31 cellular contexts compared by ENCODE assay signal in genomic region chr6:147053311-147053921, GRCh38.
DNase-seq lines count a peak whose midpoint lies in the region; ATAC-seq, FAIRE-seq and TF ChIP-seq lines count a peak whose summit lies in the region.
"Had no signal": no experiment of that assay in that cellular context is flagged by ENCODE, and none has a peak within 500 bp of the region (broad histone marks: within the 10 kb centered on the region; RNA-seq: fewer than 3 reads in every experiment).

No MANE protein-coding gene starts in this region.

- H3F3A ChIP-seq in neural progenitor cell (ENCODE audit: low read depth) = no peaks in the 10 kb centered on the region

- H3K36me3 ChIP-seq in HUES6 (ENCODE audit: control insufficient read depth, insufficient read depth, low read length) (no peaks in the 10 kb centered on the region), neural progenitor cell (no peaks in the 10 kb centered on the region), small intestine (ENCODE audit: control insufficient read depth in 2 of 2, insufficient read depth in 2 of 2, low read length in 2 of 2) (no peaks in the 10 kb centered on the region)
- H3K36me3 ChIP-seq: BLaER1 treated with 17β-estradiol and CSF1 and Interleukin-3, amounts not matched to agents 10 nM and 100 nM; esophagus muscularis mucosa; gastroesophageal sphincter; left lung had no signal

- H3K4me1 ChIP-seq in HUES6 (ENCODE audit: control insufficient read depth, insufficient read depth, low read length) (peaks cover 9% of the 10 kb centered on the region; the same call in 1 of the 2 replicates), foreskin keratinocyte (no peaks in the 10 kb centered on the region), neural progenitor cell (peaks cover 11% of the 10 kb centered on the region), small intestine (ENCODE audit: control insufficient read depth in 2 of 2, insufficient read depth in 1 of 2, low read depth in 1 of 2, low read length in 1 of 2) (no peaks in the 10 kb centered on the region)
- H3K4me1 ChIP-seq: BLaER1 treated with 17β-estradiol and CSF1 and Interleukin-3, amounts not matched to agents 10 nM and 100 nM; esophagus muscularis mucosa; gastroesophageal sphincter; left lung had no signal

- no peak overlapping the region for H3K9ac ChIP-seq in HUES6 (ENCODE audit: low read length)
- H3K9ac ChIP-seq in neural progenitor cell = no peak overlapping the region
- H3K9ac ChIP-seq: BLaER1 treated with 17β-estradiol and CSF1 and Interleukin-3, amounts not matched to agents 10 nM and 100 nM had no signal

- no peaks in the 10 kb centered on the region for H4K20me1 ChIP-seq in neural progenitor cell (ENCODE audit: low read depth)
- H4K20me1 ChIP-seq: BLaER1 treated with 17β-estradiol and CSF1 and Interleukin-3, amounts not matched to agents 10 nM and 100 nM had no signal

- H3K79me2 ChIP-seq in neural progenitor cell (ENCODE audit: low read depth) = no peaks in the 10 kb centered on the region

- H3K27me3 ChIP-seq in HUES6 (ENCODE audit: control insufficient read depth, insufficient read depth, low read length) (no peaks in the 10 kb centered on the region), foreskin keratinocyte (peaks cover 5% of the 10 kb centered on the region), neural progenitor cell (no peaks in the 10 kb centered on the region), small intestine (ENCODE audit: control insufficient read depth in 2 of 2, insufficient read depth in 2 of 2, low read length in 2 of 2) (no peaks in the 10 kb centered on the region)
- H3K27me3 ChIP-seq: BLaER1 treated with 17β-estradiol and CSF1 and Interleukin-3, amounts not matched to agents 10 nM and 100 nM; esophagus muscularis mucosa; gastroesophageal sphincter; left lung had no signal

- ATAC-seq in foreskin keratinocyte = peak; percentile 23
- no peak for ATAC-seq in GM19351 (IDR thresholded peaks at IDR 0.05; ENCODE audit: unreplicated experiment)
- ATAC-seq in stimulated activated memory B cell treated with anti-CD40 and anti-IgM and Interleukin-4, amounts not matched to agents 10 μg/mL and 1 μg/mL and 100 μg/mL, for 72 hours = no peak
- ATAC-seq: gastroesophageal sphincter, GM12878, left lung, right cardiac atrium had no signal

- no peak for FAIRE-seq in small intestine (lab: Jason Lieb, UNC)
- FAIRE-seq: GM12878 had no signal

- no peak overlapping the region for H3K27ac Mint-ChIP-seq in neural progenitor cell
- H3K27ac Mint-ChIP-seq in stimulated activated memory B cell treated with anti-CD40 and anti-IgM and Interleukin-4, amounts not matched to agents 10 μg/mL and 1 μg/mL and 100 μg/mL, for 72 hours = no peak overlapping the region
- H3K27ac Mint-ChIP-seq: activated T-helper 2 cell treated with anti-CD3 and anti-CD28 coated beads, Interferon-gamma antibody, Interleukin-2, Interleukin-4, amounts not matched to agents 10 μg/mL and 5 μg/mL and 100 μg/mL, durations not matched to agents 14 hours and 24 hours and 36 hours; brain; IgD-negative memory B cell; stimulated activated naive CD8-positive, alpha-beta T cell treated with anti-CD3 and anti-CD28 coated beads, Interleukin-15, amount 100 ng/mL, for 72 hours had no signal

- H3K4me2 ChIP-seq in neural progenitor cell = no peak overlapping the region
- H3K4me2 ChIP-seq: BLaER1 treated with 17β-estradiol and CSF1 and Interleukin-3, amounts not matched to agents 10 nM and 100 nM had no signal

- H3K36me3 Mint-ChIP-seq in neural progenitor cell = no peaks in the 10 kb centered on the region
- no peaks in the 10 kb centered on the region for H3K36me3 Mint-ChIP-seq in stimulated activated memory B cell treated with anti-CD40 and anti-IgM and Interleukin-4, amounts not matched to agents 10 μg/mL and 1 μg/mL and 100 μg/mL, for 72 hours
- H3K36me3 Mint-ChIP-seq: brain, IgD-negative memory B cell had no signal

- H2AFZ ChIP-seq in neural progenitor cell (replicated peaks) = no peak overlapping the region

- peak; percentile 44 to 85 for DNase-seq in NCI-H524 (lab: John Stamatoyannopoulos, UW)
- DNase-seq in foreskin keratinocyte = no peak
- DNase-seq in neural progenitor cell (ENCODE audit: low spot score) = peak; percentile 62
- DNase-seq in small intestine = no peak
- DNase-seq: activated CD4-positive, alpha-beta T cell treated with anti-CD3 and anti-CD28 coated beads for 4 hours; activated naive CD4-positive, alpha-beta T cell treated with anti-CD3 and anti-CD28 coated beads, Interleukin-2, amount 50 U/mL, for 16 hours; activated T-cell treated with anti-CD3 and anti-CD28 coated beads for 4 hours; dermis blood vessel endothelial cell; islet precursor cell; left lung; NCI-H1092 treated with DMSO at 0.1 percent for 48 hours; NCI-H187 treated with DMSO at 0.1 percent for 48 hours; NCI-H2227 treated with DMSO at 0.1 percent for 48 hours; posterior cingulate gyrus; right cardiac atrium; SIG-M5; stimulated activated CD4-positive, alpha-beta T cell treated with anti-CD3 and anti-CD28 coated beads, Interleukin-1b, Interleukin-23, amount 100 ng/mL, for 48 hours; stimulated activated CD8-positive, alpha-beta memory T cell treated with anti-CD3 and anti-CD28 coated beads, Interleukin-4, amount 100 ng/mL, for 48 hours; stimulated activated naive CD8-positive, alpha-beta T cell treated with anti-CD3 and anti-CD28 coated beads, Interleukin-15, amount 100 ng/mL, for 72 hours; T1000 had no signal

- no peak overlapping the region for H3K4me3 Mint-ChIP-seq in neural progenitor cell
- no peak overlapping the region for H3K4me3 Mint-ChIP-seq in stimulated activated memory B cell treated with anti-CD40 and anti-IgM and Interleukin-4, amounts not matched to agents 10 μg/mL and 1 μg/mL and 100 μg/mL, for 72 hours
- H3K4me3 Mint-ChIP-seq: brain; IgD-negative memory B cell; stimulated activated naive CD8-positive, alpha-beta T cell treated with anti-CD3 and anti-CD28 coated beads, Interleukin-15, amount 100 ng/mL, for 72 hours had no signal

- no peaks in the 10 kb centered on the region for H3K9me3 ChIP-seq in HUES6 (ENCODE audit: control insufficient read depth, insufficient read depth, low read depth, low read length)
- H3K9me3 ChIP-seq in neural progenitor cell (ENCODE audit: low read depth) = no peaks in the 10 kb centered on the region
- no peaks in the 10 kb centered on the region for H3K9me3 ChIP-seq in small intestine (ENCODE audit: control insufficient read depth, low read depth)
- H3K9me3 ChIP-seq: BLaER1 treated with 17β-estradiol and CSF1 and Interleukin-3, amounts not matched to agents 10 nM and 100 nM; esophagus muscularis mucosa; gastroesophageal sphincter; left lung had no signal

- WGBS in small intestine, 3 donors = 93 to 96% (median 94%) methylated on average over 2 of the region's 2 CpGs

- H3K4me3 ChIP-seq in HUES6 (ENCODE audit: low read depth, low read length) = no peak overlapping the region
- H3K4me3 ChIP-seq in neural progenitor cell = no peak overlapping the region
- H3K4me3 ChIP-seq in small intestine (ENCODE audit: low read depth in 1 of 2, low read length in 2 of 2) = no peak overlapping the region
- H3K4me3 ChIP-seq: BLaER1 treated with 17β-estradiol and CSF1 and Interleukin-3, amounts not matched to agents 10 nM and 100 nM; esophagus muscularis mucosa; gastroesophageal sphincter; GM12878; left lung had no signal

- H3K9me3 Mint-ChIP-seq in neural progenitor cell = no peaks in the 10 kb centered on the region
- H3K9me3 Mint-ChIP-seq in stimulated activated memory B cell treated with anti-CD40 and anti-IgM and Interleukin-4, amounts not matched to agents 10 μg/mL and 1 μg/mL and 100 μg/mL, for 72 hours = no peaks in the 10 kb centered on the region
- H3K9me3 Mint-ChIP-seq: activated T-helper 2 cell treated with anti-CD3 and anti-CD28 coated beads, Interferon-gamma antibody, Interleukin-2, Interleukin-4, amounts not matched to agents 10 μg/mL and 5 μg/mL and 100 μg/mL, durations not matched to agents 14 hours and 24 hours and 36 hours; stimulated activated naive CD8-positive, alpha-beta T cell treated with anti-CD3 and anti-CD28 coated beads, Interleukin-15, amount 100 ng/mL, for 72 hours had no signal

- peaks cover 6% of the 10 kb centered on the region for H3K27me3 Mint-ChIP-seq in neural progenitor cell (ENCODE audit: insufficient read depth, low read depth)
- H3K27me3 Mint-ChIP-seq in stimulated activated memory B cell treated with anti-CD40 and anti-IgM and Interleukin-4, amounts not matched to agents 10 μg/mL and 1 μg/mL and 100 μg/mL, for 72 hours = no peaks in the 10 kb centered on the region
- H3K27me3 Mint-ChIP-seq: brain; IgD-negative memory B cell; stimulated activated naive CD8-positive, alpha-beta T cell treated with anti-CD3 and anti-CD28 coated beads, Interleukin-15, amount 100 ng/mL, for 72 hours had no signal

- H3K27ac ChIP-seq in HUES6 (ENCODE audit: low read depth, low read length) (peak overlapping the region; percentile 30), foreskin keratinocyte (no peak overlapping the region), neural progenitor cell (no peak overlapping the region), small intestine (ENCODE audit: low read depth in 1 of 2, low read length in 1 of 2) (no peak overlapping the region)
- H3K27ac ChIP-seq: BLaER1 treated with 17β-estradiol and CSF1 and Interleukin-3, amounts not matched to agents 10 nM and 100 nM; esophagus muscularis mucosa; gastroesophageal sphincter; left lung; VCaP had no signal

- H3K4me1 Mint-ChIP-seq in neural progenitor cell = no peaks in the 10 kb centered on the region
- H3K4me1 Mint-ChIP-seq in stimulated activated memory B cell treated with anti-CD40 and anti-IgM and Interleukin-4, amounts not matched to agents 10 μg/mL and 1 μg/mL and 100 μg/mL, for 72 hours = no peaks in the 10 kb centered on the region
- H3K4me1 Mint-ChIP-seq: IgD-negative memory B cell had no signal

- TF ChIP-seq CTCF in foreskin keratinocyte (conservative IDR thresholded peaks at IDR 0.05) (no peak), neural progenitor cell (IDR thresholded peaks at IDR 0.05) (no peak)

Comparison
In these comparisons a context has a peak if more than half of its experiments do, and no peak if none do; other contexts are left out.
1. DNase-seq: peak in NCI-H524 (2 of 2) and neural progenitor cell (single experiment); none in foreskin keratinocyte (0 of 2) and small intestine (single experiment).